In the genomic region with DNA sequence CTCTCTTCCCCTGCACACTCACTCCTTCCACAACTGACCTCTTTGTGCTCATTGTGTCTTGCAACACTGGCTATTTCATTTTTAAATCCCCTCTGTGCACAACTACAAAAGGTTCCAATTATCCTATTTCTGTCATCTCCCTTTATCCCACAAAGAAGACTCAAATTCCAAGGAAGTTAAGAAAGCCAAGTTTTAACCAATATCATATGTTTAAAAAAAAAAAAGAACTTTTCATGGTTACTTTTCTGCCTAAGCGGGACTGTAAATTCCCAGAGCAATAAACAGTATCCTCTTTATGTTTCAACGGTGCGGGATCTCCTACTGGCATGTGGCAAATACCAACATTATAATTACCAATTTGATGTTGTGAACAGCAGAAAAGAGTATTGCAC, we compare ENCODE assay signal across 13 cellular contexts.
A peak's percentile ranks its signal among the peaks of the same experiment; 100 is the strongest.
DNase-seq lines count a peak whose midpoint lies in the region; ATAC-seq and TF ChIP-seq lines count a peak whose summit lies in the region.
"Had no signal": no experiment of that assay in that cellular context is flagged by ENCODE, and none has a peak within 500 bp of the region (broad histone marks: within the 10 kb centered on the region; RNA-seq: fewer than 3 reads in every experiment).

No MANE protein-coding gene starts in this region.

- H3K27ac Mint-ChIP-seq in nephron: peak overlapping the region; percentile 42 to 86 (median 66)
- H3K27ac Mint-ChIP-seq in activated T-helper 2 cell treated with anti-CD3 and anti-CD28 coated beads, Interferon-gamma antibody, Interleukin-2, Interleukin-4, amounts not matched to agents 10 μg/mL and 5 μg/mL and 100 μg/mL, durations not matched to agents 14 hours and 24 hours and 36 hours: no peak overlapping the region

- H3K36me3 Mint-ChIP-seq in nephron (ENCODE audit: low read depth): no peaks in the 10 kb centered on the region
- peaks cover 58% of the 10 kb centered on the region for H3K36me3 Mint-ChIP-seq in activated T-helper 2 cell treated with anti-CD3 and anti-CD28 coated beads, Interferon-gamma antibody, Interleukin-2, Interleukin-4, amounts not matched to agents 10 μg/mL and 5 μg/mL and 100 μg/mL, durations not matched to agents 14 hours and 24 hours and 36 hours (ENCODE audit: low read depth)

- TF ChIP-seq CTCF in AG09319 (IDR thresholded peaks at IDR 0.05; ENCODE audit: low read depth, low read length) (no peak), astrocyte of the cerebellum (IDR thresholded peaks at IDR 0.05; ENCODE audit: low read depth, low read length, missing control alignments) (no peak), nephron (IDR thresholded peaks at IDR 0.05; ENCODE audit: unreplicated experiment in 3 of 3) (no peak)

- H3K4me3 ChIP-seq in astrocyte of the cerebellum (ENCODE audit: low read depth, low read length): no peak overlapping the region

- in situ Hi-C loops in astrocyte of the cerebellum (cut with HindIII; ENCODE audit: low sequenced_read_pairs): no loop called here

- no peaks in the 10 kb centered on the region for H3K9me3 Mint-ChIP-seq in nephron
- no peaks in the 10 kb centered on the region for H3K9me3 Mint-ChIP-seq in activated T-helper 2 cell treated with anti-CD3 and anti-CD28 coated beads, Interferon-gamma antibody, Interleukin-2, Interleukin-4, amounts not matched to agents 10 μg/mL and 5 μg/mL and 100 μg/mL, durations not matched to agents 14 hours and 24 hours and 36 hours

- intact Hi-C loops in activated T-helper 2 cell treated with anti-CD3 and anti-CD28 coated beads, Interferon-gamma antibody, Interleukin-2, Interleukin-4, amounts not matched to agents 10 μg/mL and 5 μg/mL and 100 μg/mL, durations not matched to agents 14 hours and 24 hours and 36 hours (cut with micrococcal nuclease): no loop called here

- ATAC-seq in GM18870 (IDR thresholded peaks at IDR 0.05; ENCODE audit: unreplicated experiment): no peak
- no peak for ATAC-seq in GM19328 (IDR thresholded peaks at IDR 0.05; ENCODE audit: unreplicated experiment)
- no peak for ATAC-seq in HG02840 (IDR thresholded peaks at IDR 0.05; ENCODE audit: low FRiP score, unreplicated experiment)

- DNase-seq in AG09319 (ENCODE audit: extremely low read depth, low read depth) (peak; percentile 73), GM04504 (ENCODE audit: low read depth) (peak; percentile 68), astrocyte of the cerebellum (ENCODE audit: low read depth) (peak; percentile 36)
- no peak for DNase-seq in activated T-helper 2 cell treated with anti-CD3 and anti-CD28 coated beads, Interferon-gamma antibody, Interleukin-2, Interleukin-4, amounts not matched to agents 10 μg/mL and 5 μg/mL and 100 μg/mL, durations not matched to agents 14 hours and 24 hours and 36 hours (ENCODE audit: low spot score)
- DNase-seq: activated CD4-positive, CD25-positive, alpha-beta regulatory T cell treated with anti-CD3 and anti-CD28 coated beads, Interleukin-2, amount 50 U/mL, for 72 hours; activated effector memory CD4-positive, alpha-beta T cell treated with Interleukin-2 at 50 U/mL for 16 hours; dermis blood vessel endothelial cell; NCI-H146; SIG-M5 had no signal

- no peak overlapping the region for H3K4me3 Mint-ChIP-seq in nephron
- no peak overlapping the region for H3K4me3 Mint-ChIP-seq in activated T-helper 2 cell treated with anti-CD3 and anti-CD28 coated beads, Interferon-gamma antibody, Interleukin-2, Interleukin-4, amounts not matched to agents 10 μg/mL and 5 μg/mL and 100 μg/mL, durations not matched to agents 14 hours and 24 hours and 36 hours (ENCODE audit: low read depth)

- H3K4me1 Mint-ChIP-seq in nephron: peaks cover 56% of the 10 kb centered on the region
- peaks cover 60% of the 10 kb centered on the region for H3K4me1 Mint-ChIP-seq in activated T-helper 2 cell treated with anti-CD3 and anti-CD28 coated beads, Interferon-gamma antibody, Interleukin-2, Interleukin-4, amounts not matched to agents 10 μg/mL and 5 μg/mL and 100 μg/mL, durations not matched to agents 14 hours and 24 hours and 36 hours (ENCODE audit: low read depth)

- H3K27me3 Mint-ChIP-seq in nephron (ENCODE audit: low read depth): no peaks in the 10 kb centered on the region
- no peaks in the 10 kb centered on the region for H3K27me3 Mint-ChIP-seq in activated T-helper 2 cell treated with anti-CD3 and anti-CD28 coated beads, Interferon-gamma antibody, Interleukin-2, Interleukin-4, amounts not matched to agents 10 μg/mL and 5 μg/mL and 100 μg/mL, durations not matched to agents 14 hours and 24 hours and 36 hours (ENCODE audit: low read depth)
